24 cellular contexts compared by ENCODE assay signal in genomic region chr3:29773481-29773880, GRCh38.
"Had no signal": no experiment of that assay in that cellular context is flagged by ENCODE, and none has a peak within 500 bp of the region (broad histone marks: within the 10 kb centered on the region; RNA-seq: fewer than 3 reads in every experiment).

No MANE protein-coding gene starts in this region.

- ATAC-seq: activated CD8-positive, alpha-beta T cell treated with anti-CD3 and anti-CD28 coated beads, Interleukin-2, amount 10 ng/mL, durations not matched to agents 7 days and 5 days; body of pancreas had no signal

- H3K27ac Mint-ChIP-seq: activated CD8-positive, alpha-beta T cell treated with anti-CD3 and anti-CD28 coated beads, Interleukin-2, amount 10 ng/mL, durations not matched to agents 7 days and 5 days; activated naive CD8-positive, alpha-beta T cell treated with anti-CD3 and anti-CD28 coated beads, Interleukin-2, amount 10 ng/mL, durations not matched to agents 7 days and 5 days; IgD-negative memory B cell; T-helper 1 cell treated with Interleukin-12 subunit alpha and Interleukin-12 subunit beta and Interleukin-4 antibody, amounts not matched to agents 30 μg/mL and 1 μg/mL, for 36 hours had no signal

- H3K4me1 Mint-ChIP-seq: activated naive CD8-positive, alpha-beta T cell treated with anti-CD3 and anti-CD28 coated beads, Interleukin-2, amount 10 ng/mL, durations not matched to agents 7 days and 5 days; IgD-negative memory B cell had no signal

- H3K4me3 Mint-ChIP-seq: activated CD8-positive, alpha-beta T cell treated with anti-CD3 and anti-CD28 coated beads, Interleukin-2, amount 10 ng/mL, durations not matched to agents 7 days and 5 days; activated naive CD8-positive, alpha-beta T cell treated with anti-CD3 and anti-CD28 coated beads, Interleukin-2, amount 10 ng/mL, durations not matched to agents 7 days and 5 days; IgD-negative memory B cell; T-helper 1 cell treated with Interleukin-12 subunit alpha and Interleukin-12 subunit beta and Interleukin-4 antibody, amounts not matched to agents 30 μg/mL and 1 μg/mL, for 36 hours had no signal

- H3K9me3 Mint-ChIP-seq: activated naive CD8-positive, alpha-beta T cell treated with anti-CD3 and anti-CD28 coated beads, Interleukin-2, amount 10 ng/mL, durations not matched to agents 7 days and 5 days; T-helper 1 cell treated with Interleukin-12 subunit alpha and Interleukin-12 subunit beta and Interleukin-4 antibody, amounts not matched to agents 30 μg/mL and 1 μg/mL, for 36 hours had no signal

- H3K36me3 Mint-ChIP-seq: activated naive CD8-positive, alpha-beta T cell treated with anti-CD3 and anti-CD28 coated beads, Interleukin-2, amount 10 ng/mL, durations not matched to agents 7 days and 5 days; IgD-negative memory B cell had no signal

- H3K27me3 Mint-ChIP-seq: IgD-negative memory B cell had no signal

- DNase-seq: activated CD4-positive, alpha-beta T cell treated with anti-CD3 and anti-CD28 coated beads for 48 hours; activated CD4-positive, alpha-beta T cell treated with anti-CD3 and anti-CD28 coated beads, Interleukin-2, amount 50 U/mL, for 4 hours; activated CD4-positive, CD25-positive, alpha-beta regulatory T cell treated with anti-CD3 and anti-CD28 coated beads, Interleukin-2, amount 50 U/mL, for 72 hours; activated CD8-positive, alpha-beta memory T cell treated with anti-CD3 and anti-CD28 coated beads, Interleukin-2, amount 50 U/mL, for 48 hours; activated CD8-positive, alpha-beta T cell treated with anti-CD3 and anti-CD28 coated beads, Interleukin-2, amount 10 ng/mL, durations not matched to agents 7 days and 5 days; activated naive CD4-positive, alpha-beta T cell treated with anti-CD3 and anti-CD28 coated beads, Interleukin-2, amount 50 U/mL, for 16 hours; activated naive CD8-positive, alpha-beta T cell treated with anti-CD3 and anti-CD28 coated beads, Interleukin-2, amount 10 ng/mL, durations not matched to agents 7 days and 5 days; activated T-cell treated with anti-CD3 and anti-CD28 coated beads, Interleukin-2, amount 50 U/mL, for 1 hour; adrenal gland; aorta; body of pancreas; central memory CD4-positive, alpha-beta T cell; KG1; NCI-H1048; NCI-H1436 treated with DMSO at 0.1 percent for 48 hours; NCI-H1930; NCI-H2171; NCI-H2227 treated with DMSO at 0.1 percent for 48 hours; NCI-H446 treated with DMSO at 0.1 percent for 48 hours; NCI-H524 treated with DMSO at 0.1 percent for 48 hours; PC-9; SHP77 treated with DMSO at 0.1 percent for 48 hours had no signal
